In the genomic region with DNA sequence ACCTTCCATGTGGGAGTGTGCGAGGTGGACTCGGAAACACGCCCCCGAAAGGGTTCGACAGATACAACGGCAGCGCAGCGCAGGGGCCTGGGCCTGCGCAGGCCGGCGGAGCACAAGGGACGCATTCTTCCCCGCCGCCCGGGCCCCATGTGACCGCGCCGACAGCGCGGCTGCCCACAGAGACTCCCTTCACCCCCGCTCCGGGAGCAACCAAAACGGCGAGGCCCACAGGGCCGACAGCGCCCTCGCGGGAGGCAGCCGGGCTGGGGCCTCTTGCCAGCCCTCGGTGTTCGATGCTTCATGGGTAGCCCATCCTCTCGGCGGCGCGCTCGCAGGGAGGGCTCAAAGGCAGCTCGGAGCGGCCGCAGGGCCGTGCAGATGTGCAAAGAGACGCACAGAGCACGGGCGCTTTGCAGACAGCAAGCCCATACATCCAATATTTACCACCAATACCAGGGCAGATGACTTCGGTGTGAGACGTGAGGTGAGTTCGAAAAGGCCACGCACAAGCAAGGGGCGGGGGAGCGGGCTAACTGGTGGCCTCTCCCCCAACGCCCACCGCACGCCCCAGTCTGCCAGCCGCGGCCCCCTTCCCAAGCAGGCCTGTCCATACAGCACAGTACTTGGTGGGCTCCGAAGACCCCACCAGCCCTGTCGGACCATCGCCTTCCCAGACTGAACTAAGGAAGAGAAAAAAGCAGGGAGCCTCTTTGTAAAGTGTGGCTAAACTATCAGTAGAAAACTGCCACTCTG, we compare ENCODE assay signal across 18 cellular contexts.
"Had no signal": no experiment of that assay in that cellular context is flagged by ENCODE, and none has a peak within 500 bp of the region (broad histone marks: within the 10 kb centered on the region; RNA-seq: fewer than 3 reads in every experiment).

No MANE protein-coding gene starts in this region.

- H3K4me3 ChIP-seq: cardiac muscle cell, hepatocyte, lung, sigmoid colon, stomach, thyroid gland had no signal

- H3K27me3 ChIP-seq: cardiac muscle cell, hepatocyte, sigmoid colon, stomach, thyroid gland had no signal

- H3K9me3 ChIP-seq: sigmoid colon, stomach, thyroid gland had no signal

- DNase-seq: activated B cell treated with CpG ODN at 0.5 μM for 24 hours; activated CD4-positive, alpha-beta memory T cell treated with anti-CD3 and anti-CD28 coated beads for 36 hours; activated CD4-positive, alpha-beta T cell treated with anti-CD3 and anti-CD28 coated beads for 4 hours; activated gamma-delta T cell treated with Interleukin-2 at 50 U/mL for 16 hours; activated T-cell treated with anti-CD3 and anti-CD28 coated beads for 4 hours; dermis blood vessel endothelial cell; effector memory CD4-positive, alpha-beta T cell; islet precursor cell; left colon; nephron progenitor cell; sigmoid colon; stimulated activated CD4-positive, alpha-beta T cell treated with anti-CD3 and anti-CD28 coated beads, Interleukin-4, amount 100 ng/mL, for 24 hours; stomach; thyroid gland had no signal

- H3K27ac ChIP-seq: cardiac muscle cell, hepatocyte, sigmoid colon, stomach, thyroid gland had no signal

- H3K4me1 ChIP-seq: sigmoid colon, stomach, thyroid gland had no signal

- H2AFZ ChIP-seq: hepatocyte had no signal

- H3K4me2 ChIP-seq: hepatocyte had no signal

- ATAC-seq: left colon; stimulated activated effector memory CD8-positive, alpha-beta T cell treated with anti-CD3 and anti-CD28 coated beads, Interleukin-12 subunit alpha, Interleukin-12 subunit beta, amount 100 ng/mL, for 72 hours had no signal

- H3K79me2 ChIP-seq: hepatocyte had no signal

- H3K36me3 ChIP-seq: cardiac muscle cell, thyroid gland had no signal
